Comparison of ENCODE assay signal across 20 cellular contexts in genomic region chr11:113554531-113554930, GRCh38.
A peak's percentile ranks its signal among the peaks of the same experiment; 100 is the strongest.
DNase-seq lines count a peak whose midpoint lies in the region; ATAC-seq, FAIRE-seq and TF ChIP-seq lines count a peak whose summit lies in the region.
"Had no signal": no experiment of that assay in that cellular context is flagged by ENCODE, and none has a peak within 500 bp of the region (broad histone marks: within the 10 kb centered on the region; RNA-seq: fewer than 3 reads in every experiment).

No MANE protein-coding gene starts in this region.

- H3K36me3 ChIP-seq in HAP-1 (replicated peaks) = no peaks in the 10 kb centered on the region
- no peaks in the 10 kb centered on the region for H3K36me3 ChIP-seq in K562 (ENCODE audit: control insufficient read depth, insufficient read depth, low read length)
- H3K36me3 ChIP-seq: BE2C, transverse colon had no signal

- POLR2A ChIA-PET in K562 (lab: Yijun Ruan, JAX) = interaction anchor here (2.4 kb wide), 1 partner anchor 15 kb away, joined by 8 read pairs; no protein-coding TSS in a partner anchor

- WGBS in K562 (ENCODE audit: insufficient coverage, low coverage, missing lambda C conversion rate) = 11% methylated on average over 3 of the region's 3 CpGs

- peaks cover 7% of the 10 kb centered on the region for H3K27me3 Mint-ChIP-seq in progenitor cell of endocrine pancreas

- BruUV-seq in K562 (replicated peaks; lab: Mats Ljungman, UMichigan) = no TSS peak

- no peaks in the 10 kb centered on the region for H3K4me1 Mint-ChIP-seq in progenitor cell of endocrine pancreas (ENCODE audit: low read depth)
- H3K4me1 Mint-ChIP-seq: naive thymus-derived CD4-positive, alpha-beta T cell; stimulated activated memory B cell treated with anti-CD40 and anti-IgM and Interleukin-4, amounts not matched to agents 10 μg/mL and 1 μg/mL and 100 μg/mL, for 72 hours had no signal

- peak overlapping the region; percentile 72; the same call in 1 of the 2 replicates for H2AFZ ChIP-seq in K562 (ENCODE audit: low read depth, low read length)

- intact Hi-C loops in K562 (cut with micrococcal nuclease) = loop anchor here (1.0 to 2.0 kb wide), 2 partner anchors 136 to 176 kb away; no protein-coding TSS in a partner anchor
- intact Hi-C loops in sciatic nerve (cut with DNase I) = no loop called here

- no peak overlapping the region for H3K9ac ChIP-seq in K562 (ENCODE audit: insufficient read depth in 1 of 2, low read depth in 2 of 2, low read length in 2 of 2)
- H3K9ac ChIP-seq: KMS-11 had no signal

- peak overlapping the region; percentile 36; the same call in 1 of the 2 replicates for H3K4me2 ChIP-seq in K562 (ENCODE audit: insufficient read depth, low read length)
- H3K4me2 ChIP-seq: KMS-11 had no signal

- no peak for TF ChIP-seq CTCF in K562 (IDR thresholded peaks at IDR 0.05 in 2 of 3, conservative IDR thresholded peaks at IDR 0.05 in 1 of 3; ENCODE audit: insufficient read depth in 2 of 3, low read depth in 1 of 3, low read length in 3 of 3)
- TF ChIP-seq CTCF in progenitor cell of endocrine pancreas (IDR thresholded peaks at IDR 0.05; ENCODE audit: unreplicated experiment) = no peak

- H3K4me3 ChIP-seq in HAP-1 (no peak overlapping the region), K562 (no peak overlapping the region)
- H3K4me3 ChIP-seq: lung, transverse colon had no signal

- H3K36me3 Mint-ChIP-seq in progenitor cell of endocrine pancreas (ENCODE audit: insufficient read depth) = no peaks in the 10 kb centered on the region
- H3K36me3 Mint-ChIP-seq: stimulated activated memory B cell treated with anti-CD40 and anti-IgM and Interleukin-4, amounts not matched to agents 10 μg/mL and 1 μg/mL and 100 μg/mL, for 72 hours had no signal

- peak; percentile 56 for ATAC-seq in K562
- no peak for ATAC-seq in sciatic nerve
- no peak for ATAC-seq in HG03457 (IDR thresholded peaks at IDR 0.05; ENCODE audit: unreplicated experiment)
- ATAC-seq: naive thymus-derived CD4-positive, alpha-beta T cell; stimulated activated memory B cell treated with anti-CD40 and anti-IgM and Interleukin-4, amounts not matched to agents 10 μg/mL and 1 μg/mL and 100 μg/mL, for 72 hours had no signal

- DNase-seq in HAP-1 (ENCODE audit: low spot score in 2 of 2) = peak; percentile 53 to 58
- DNase-seq in NCI-H524 treated with DMSO at 0.1 percent for 48 hours (lab: John Stamatoyannopoulos, UW) = peak; percentile 89
- DNase-seq in K562 (ENCODE audit: extremely low read depth in 1 of 4, low spot score in 3 of 4) = peak in 1 of 4 experiments; percentile 28
- no peak for DNase-seq in progenitor cell of endocrine pancreas (ENCODE audit: low spot score, unreplicated experiment)
- DNase-seq in NCI-H2227 treated with DMSO at 0.1 percent for 48 hours (lab: John Stamatoyannopoulos, UW) = no peak
- DNase-seq in sciatic nerve (ENCODE audit: low spot score) = no peak
- DNase-seq: activated CD4-positive, CD25-positive, alpha-beta regulatory T cell; amniotic stem cell; DMS153; naive thymus-derived CD4-positive, alpha-beta T cell; NCI-H510A treated with DMSO at 0.1 percent for 48 hours; posterior cingulate gyrus; T-helper 1 cell; transverse colon had no signal

- H3K4me1 ChIP-seq in HAP-1 (peaks cover 22% of the 10 kb centered on the region), K562 (replicated peaks in 1 of 2; ENCODE audit: control insufficient read depth in 2 of 2, insufficient read depth in 2 of 2, low read length in 2 of 2) (peaks cover 8 to 39% of the 10 kb centered on the region in 2 experiments; a peak in 4 of 5 replicates)

- no peaks in the 10 kb centered on the region for H4K20me1 ChIP-seq in K562 (replicated peaks; ENCODE audit: control insufficient read depth, insufficient read depth, low read length)

- no peak overlapping the region for H3K4me3 Mint-ChIP-seq in progenitor cell of endocrine pancreas (ENCODE audit: low read depth)
- H3K4me3 Mint-ChIP-seq: naive thymus-derived CD4-positive, alpha-beta T cell; stimulated activated memory B cell treated with anti-CD40 and anti-IgM and Interleukin-4, amounts not matched to agents 10 μg/mL and 1 μg/mL and 100 μg/mL, for 72 hours had no signal

- no peak for TF ChIP-seq RAD21 in K562 (CRISPR knock-in tag; conservative IDR thresholded peaks at IDR 0.05 in 1 of 2, IDR thresholded peaks at IDR 0.05 in 1 of 2)

- FAIRE-seq in K562 (lab: Jason Lieb, UNC) = no peak
- FAIRE-seq: frontal cortex had no signal

- H3K9me3 ChIP-seq in HAP-1 = no peaks in the 10 kb centered on the region
- no peaks in the 10 kb centered on the region for H3K9me3 ChIP-seq in K562 (replicated peaks; ENCODE audit: control insufficient read depth, insufficient read depth, low read depth, low read length)
- H3K9me3 ChIP-seq: BE2C, transverse colon had no signal

- H3K79me2 ChIP-seq in K562 (ENCODE audit: control insufficient read depth, insufficient read depth, low read length) = no peaks in the 10 kb centered on the region

- H3K27me3 ChIP-seq in HAP-1 (ENCODE audit: low read depth) (no peaks in the 10 kb centered on the region), K562 (ENCODE audit: control insufficient read depth in 2 of 2, insufficient read depth in 2 of 2, low read length in 2 of 2) (no peaks in the 10 kb centered on the region)
- H3K27me3 ChIP-seq: BE2C, transverse colon had no signal

- peak overlapping the region; percentile 50 for H3K27ac Mint-ChIP-seq in progenitor cell of endocrine pancreas
- H3K27ac Mint-ChIP-seq: naive thymus-derived CD4-positive, alpha-beta T cell; stimulated activated memory B cell treated with anti-CD40 and anti-IgM and Interleukin-4, amounts not matched to agents 10 μg/mL and 1 μg/mL and 100 μg/mL, for 72 hours had no signal

- no peaks in the 10 kb centered on the region for H3K9me3 Mint-ChIP-seq in progenitor cell of endocrine pancreas (ENCODE audit: low read depth)
- H3K9me3 Mint-ChIP-seq: naive thymus-derived CD4-positive, alpha-beta T cell; stimulated activated memory B cell treated with anti-CD40 and anti-IgM and Interleukin-4, amounts not matched to agents 10 μg/mL and 1 μg/mL and 100 μg/mL, for 72 hours had no signal

- CTCF ChIA-PET in K562 (lab: Yijun Ruan, JAX; ENCODE audit: low intra/inter-chr PET ratio) = no interaction called here

- no peak for TF ChIP-seq POLR2A in K562 (conservative IDR thresholded peaks at IDR 0.05)

- in situ Hi-C loops in HAP-1 (cut with MboI; ENCODE audit: low sequenced_read_pairs) = no loop called here
- in situ Hi-C loops in K562 (cut with MboI) = no loop called here

- no peak for TF ChIP-seq EP300 in K562 (IDR thresholded peaks at IDR 0.05; ENCODE audit: low read length)

- H3K27ac ChIP-seq in K562 (ENCODE audit: extremely low read depth, low read depth, low read length) = no peak overlapping the region; the same call in 2 of the 3 replicates
- H3K27ac ChIP-seq: KMS-11, transverse colon had no signal

- no peaks in the 10 kb centered on the region for H3K9me1 ChIP-seq in K562 (ENCODE audit: control insufficient read depth, insufficient read depth, low read length)

TF ChIP-seq in K562, 482 proteins besides CTCF, POLR2A, EP300 and RAD21:
- TF ChIP-seq MAX (CRISPR knock-in tag; IDR thresholded peaks at IDR 0.05) = peak; percentile 60; the same call in 1 of the 2 replicates
- no peak for TF ChIP-seq EGR1 (conservative IDR thresholded peaks at IDR 0.05)

Comparison
In these comparisons a context has a peak if more than half of its experiments do, and no peak if none do; other contexts are left out.
1. DNase-seq: peak in HAP-1 (2 of 2) and NCI-H524 treated with DMSO at 0.1 percent for 48 hours (single experiment); none in progenitor cell of endocrine pancreas (single experiment), NCI-H2227 treated with DMSO at 0.1 percent for 48 hours (single experiment) and sciatic nerve (single experiment).